In genomic region chr12:81389550-81390099, GRCh38 we compare ENCODE assay signal across 31 cellular contexts.
"Had no signal": no experiment of that assay in that cellular context is flagged by ENCODE, and none has a peak within 500 bp of the region (broad histone marks: within the 10 kb centered on the region; RNA-seq: fewer than 3 reads in every experiment).

No MANE protein-coding gene starts in this region.

- H3K4me3 ChIP-seq: left lung, lung, neural progenitor cell, psoas muscle, right atrium auricular region, skin epidermis, stomach, testis, thyroid gland, transverse colon, upper lobe of right lung had no signal

- H3K36me3 ChIP-seq: left lung, neural progenitor cell, neutrophil, right atrium auricular region, stomach, thyroid gland, transverse colon, upper lobe of right lung had no signal

- DNase-seq: hypothalamus; immature natural killer cell; kidney; left colon; left lung; mesendoderm; naive B cell; natural killer cell; nephron progenitor cell; occipital lobe; psoas muscle; stimulated activated CD4-positive, alpha-beta T cell treated with anti-CD3 and anti-CD28 coated beads, Interleukin-12 subunit alpha, Interleukin-12 subunit beta, amount 100 ng/mL, for 4 hours; stimulated activated CD4-positive, alpha-beta T cell treated with anti-CD3 and anti-CD28 coated beads, Interleukin-15, amount 100 ng/mL, for 24 hours; stimulated activated CD4-positive, alpha-beta T cell treated with anti-CD3 and anti-CD28 coated beads, Interleukin-2, amount 100 ng/mL, for 24 hours; stimulated activated CD4-positive, alpha-beta T cell treated with anti-CD3 and anti-CD28 coated beads, Interleukin-4, amount 100 ng/mL, for 1 hour; stimulated activated naive B cell treated with anti-CD40 and anti-IgM and Interleukin-4, amounts not matched to agents 10 μg/mL and 1 μg/mL and 100 μg/mL, for 72 hours; stimulated activated naive CD8-positive, alpha-beta T cell treated with anti-CD3 and anti-CD28 coated beads, Interleukin-15, Interleukin-2, amounts not matched to agents 100 U/mL and 50 U/mL, for 24 hours; stomach; testis; thyroid gland; transverse colon; upper lobe of right lung had no signal

- H3K9me3 ChIP-seq: left lung, neutrophil, psoas muscle, right atrium auricular region, stomach, testis, thyroid gland, transverse colon, upper lobe of right lung had no signal

- FAIRE-seq: islet of Langerhans, kidney, urothelium cell line had no signal

- H2AFZ ChIP-seq: neural progenitor cell, parathyroid adenoma had no signal

- H3K4me1 ChIP-seq: left lung, neural progenitor cell, parathyroid adenoma, psoas muscle, right atrium auricular region, stomach, testis, thyroid gland, transverse colon, upper lobe of right lung had no signal

- H3K79me2 ChIP-seq: parathyroid adenoma had no signal

- H3K4me2 ChIP-seq: neural progenitor cell had no signal

- H3K27me3 ChIP-seq: left lung, neural progenitor cell, neutrophil, right atrium auricular region, stomach, testis, thyroid gland, transverse colon, upper lobe of right lung had no signal

- H3K27ac ChIP-seq: left lung, neural progenitor cell, neutrophil, parathyroid adenoma, psoas muscle, right atrium auricular region, skin epidermis, stomach, testis, thyroid gland, transverse colon, upper lobe of right lung had no signal

- H3K9ac ChIP-seq: neural progenitor cell, parathyroid adenoma had no signal

- ATAC-seq: left colon; left lung; natural killer cell; psoas muscle; sciatic nerve; stimulated activated naive B cell treated with anti-CD40 and anti-IgM and Interleukin-4, amounts not matched to agents 10 μg/mL and 1 μg/mL and 100 μg/mL, for 72 hours; stimulated activated naive CD8-positive, alpha-beta T cell treated with anti-CD3 and anti-CD28 coated beads, Interleukin-15, Interleukin-2, amounts not matched to agents 100 U/mL and 50 U/mL, for 24 hours; upper lobe of right lung had no signal
